ENCODE assay signal across 19 cellular contexts in the genomic region with DNA sequence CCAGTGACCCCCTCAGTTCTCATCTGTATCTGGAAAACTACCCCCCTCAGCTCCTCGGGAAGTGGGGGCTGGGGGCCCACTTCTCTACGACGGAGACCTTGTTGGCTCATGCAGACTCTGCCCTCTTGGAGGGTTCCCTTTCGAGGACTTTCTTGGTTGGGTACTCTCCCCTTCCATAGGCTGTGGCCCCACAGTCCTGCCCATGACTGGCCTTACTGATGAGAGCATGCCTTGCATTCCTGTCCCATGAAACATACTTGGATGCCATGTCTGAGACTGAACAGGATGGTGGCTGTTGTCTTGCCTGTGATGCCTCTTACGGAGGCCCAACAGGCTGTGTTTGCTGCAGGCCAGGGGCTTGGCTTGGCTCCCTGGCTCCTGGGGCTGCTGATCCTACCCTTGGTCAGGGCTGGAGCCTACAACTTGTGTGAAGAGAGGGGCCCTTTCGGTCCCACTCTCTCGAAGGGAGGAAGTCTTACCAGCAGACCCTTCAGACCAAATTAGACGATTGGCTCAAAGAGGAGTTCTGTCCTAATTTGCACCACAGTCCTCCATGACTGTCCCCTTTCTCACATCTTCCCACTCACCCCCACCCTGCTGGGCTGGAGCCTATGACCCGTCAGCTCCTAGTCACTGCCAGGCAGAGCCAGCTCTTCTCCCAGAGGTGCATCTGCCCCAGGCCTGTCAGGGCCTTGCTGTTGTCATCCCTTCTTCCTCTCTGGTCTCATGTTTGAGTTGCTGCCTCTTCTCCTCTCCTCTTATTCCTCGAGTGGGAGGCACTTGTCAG.
DNase-seq lines count a peak whose midpoint lies in the region; ATAC-seq and TF ChIP-seq lines count a peak whose summit lies in the region.
"Had no signal": no experiment of that assay in that cellular context is flagged by ENCODE, and none has a peak within 500 bp of the region (broad histone marks: within the 10 kb centered on the region; RNA-seq: fewer than 3 reads in every experiment).

No MANE protein-coding gene starts in this region.

- H2AFZ ChIP-seq in hepatocyte: no peak overlapping the region

- CTCF ChIA-PET in Panc1 (lab: Charles Lee): no interaction called here

- H3K4me1 ChIP-seq in right atrium auricular region (no peaks in the 10 kb centered on the region), Panc1 (ENCODE audit: control insufficient read depth, insufficient read depth, low read length) (no peaks in the 10 kb centered on the region), hepatocyte (ENCODE audit: insufficient read depth) (no peaks in the 10 kb centered on the region), upper lobe of right lung (no peaks in the 10 kb centered on the region), ovary (ENCODE audit: insufficient read depth) (no peaks in the 10 kb centered on the region)

- DNase-seq in right atrium auricular region (ENCODE audit: low spot score) (peak; percentile 42), Right ventricle myocardium inferior (ENCODE audit: missing footprints) (no peak), Panc1 (ENCODE audit: low read depth, low spot score) (no peak), hepatocyte (ENCODE audit: low spot score) (peak; percentile 7), upper lobe of right lung (no peak), ovary (no peak)
- no peak for DNase-seq in central memory CD4-positive, alpha-beta T cell
- DNase-seq: activated naive CD4-positive, alpha-beta T cell treated with Interleukin-2 at 50 U/mL for 16 hours; activated T-cell treated with anti-CD3 and anti-CD28 coated beads, Interleukin-2, amount 50 U/mL, for 4 hours; amniotic stem cell; DMS79; KBM-7; NCI-H1436 treated with DMSO at 0.1 percent for 48 hours; NCI-H2171 treated with DMSO at 0.1 percent for 48 hours; NCI-H524 treated with DMSO at 0.1 percent for 48 hours; SK-N-SH had no signal

- no peaks in the 10 kb centered on the region for H3K79me2 ChIP-seq in hepatocyte

- ATAC-seq in Right ventricle myocardium inferior (no peak), Panc1 (peak; percentile 66; the same call in 1 of the 2 replicates), upper lobe of right lung (peak; percentile 26), HG03139 (IDR thresholded peaks at IDR 0.05; ENCODE audit: unreplicated experiment) (no peak)
- ATAC-seq: activated T-cell treated with anti-CD3 and anti-CD28 coated beads, Interleukin-2, amount 50 U/mL, for 4 hours had no signal

- no peaks in the 10 kb centered on the region for H3K36me3 ChIP-seq in right atrium auricular region
- H3K36me3 ChIP-seq in Panc1 (ENCODE audit: control insufficient read depth, insufficient read depth, low read length): no peaks in the 10 kb centered on the region
- H3K36me3 ChIP-seq in hepatocyte (replicated peaks; ENCODE audit: insufficient read depth, low read depth): no peaks in the 10 kb centered on the region
- no peaks in the 10 kb centered on the region for H3K36me3 ChIP-seq in upper lobe of right lung
- no peaks in the 10 kb centered on the region for H3K36me3 ChIP-seq in ovary
- H3K36me3 ChIP-seq: cardiac muscle cell had no signal

- no peaks in the 10 kb centered on the region for H3K9me3 ChIP-seq in right atrium auricular region
- no peaks in the 10 kb centered on the region for H3K9me3 ChIP-seq in Panc1 (ENCODE audit: control insufficient read depth, insufficient read depth, low read depth, low read length)
- H3K9me3 ChIP-seq in hepatocyte (ENCODE audit: low read depth): no peaks in the 10 kb centered on the region
- no peaks in the 10 kb centered on the region for H3K9me3 ChIP-seq in upper lobe of right lung
- H3K9me3 ChIP-seq in ovary: no peaks in the 10 kb centered on the region
- H3K9me3 ChIP-seq: SK-N-SH had no signal

- no peak for TF ChIP-seq EP300 in ovary (IDR thresholded peaks at IDR 0.05)

- H3K27ac ChIP-seq in right atrium auricular region (no peak overlapping the region), Panc1 (ENCODE audit: low read length) (no peak overlapping the region), hepatocyte (no peak overlapping the region), upper lobe of right lung (no peak overlapping the region), ovary (no peak overlapping the region)
- H3K27ac ChIP-seq: cardiac muscle cell, VCaP had no signal

- intact Hi-C loops in Right ventricle myocardium inferior (cut with DNase I): no loop called here
- intact Hi-C loops in Panc1 (cut with micrococcal nuclease; ENCODE audit: unreplicated experiment): no loop called here
- intact Hi-C loops in upper lobe of right lung (cut with DNase I): no loop called here
- intact Hi-C loops in ovary (cut with DNase I): no loop called here

- H4K20me1 ChIP-seq in hepatocyte (ENCODE audit: insufficient read depth, poor library complexity, severe bottlenecking): no peaks in the 10 kb centered on the region

- no peaks in the 10 kb centered on the region for H3K27me3 ChIP-seq in right atrium auricular region
- H3K27me3 ChIP-seq in Panc1 (ENCODE audit: control insufficient read depth, insufficient read depth, low read length): peaks cover 2% of the 10 kb centered on the region
- H3K27me3 ChIP-seq in hepatocyte: no peaks in the 10 kb centered on the region
- peaks cover 12% of the 10 kb centered on the region for H3K27me3 ChIP-seq in upper lobe of right lung
- no peaks in the 10 kb centered on the region for H3K27me3 ChIP-seq in ovary
- H3K27me3 ChIP-seq: cardiac muscle cell had no signal

- WGBS in hepatocyte (ENCODE audit: low lambda C conversion rate, missing lambda C conversion rate): 91% methylated on average over 10 of the region's 10 CpGs
- 77 to 86% (median 81%) methylated on average over 10 of the region's 10 CpGs for WGBS in ovary, 3 donors

- in situ Hi-C loops in Panc1 (cut with HindIII; ENCODE audit: low pct_unique_long_range_greater_than_20kb, low sequenced_read_pairs): no loop called here

- no peak for TF ChIP-seq POLR2A in ovary (IDR thresholded peaks at IDR 0.05)

- no TSS peak for BruUV-seq in Panc1 (replicated peaks; lab: Mats Ljungman, UMichigan)

- POLR2A ChIA-PET in Panc1 (lab: Charles Lee): no interaction called here

- no peak overlapping the region for H3K4me2 ChIP-seq in hepatocyte
- H3K4me2 ChIP-seq: SK-N-SH had no signal

- H3K9me2 ChIP-seq in hepatocyte (replicated peaks; ENCODE audit: insufficient read depth): no peaks in the 10 kb centered on the region
- H3K9me2 ChIP-seq: SK-N-SH had no signal

- H3K4me3 ChIP-seq in right atrium auricular region: no peak overlapping the region
- H3K4me3 ChIP-seq in Panc1 (ENCODE audit: low read depth in 2 of 2, low read length in 2 of 2): no peak overlapping the region
- H3K4me3 ChIP-seq in hepatocyte: no peak overlapping the region
- no peak overlapping the region for H3K4me3 ChIP-seq in upper lobe of right lung
- no peak overlapping the region for H3K4me3 ChIP-seq in ovary
- H3K4me3 ChIP-seq: cardiac muscle cell had no signal

- TF ChIP-seq CTCF in right atrium auricular region (IDR thresholded peaks at IDR 0.05) (no peak), Panc1 (IDR thresholded peaks at IDR 0.05) (no peak), hepatocyte (IDR thresholded peaks at IDR 0.05; ENCODE audit: poor library complexity) (no peak), upper lobe of right lung (IDR thresholded peaks at IDR 0.05) (no peak), ovary (IDR thresholded peaks at IDR 0.05) (no peak)

Comparison
In these comparisons a context has a peak if more than half of its experiments do, and no peak if none do; other contexts are left out.
1. DNase-seq: peak in right atrium auricular region (single experiment) and hepatocyte (single experiment); none in Right ventricle myocardium inferior (single experiment), Panc1 (single experiment), upper lobe of right lung (single experiment), central memory CD4-positive, alpha-beta T cell (single experiment) and ovary (0 of 5).
2. ATAC-seq: peak in Panc1 (single experiment) and upper lobe of right lung (single experiment); none in Right ventricle myocardium inferior (single experiment) and HG03139 (single experiment).